ENCODE assay signal across 8 cellular contexts in genomic region chr19:10332158-10332964, GRCh38. TPM values are rescaled to one million over a fixed set of nuclear protein-coding genes. Genes with fewer than 3 reads are reported as not detected.
DNase-seq lines count a peak whose midpoint lies in the region; ATAC-seq lines count a peak whose summit lies in the region.

No MANE protein-coding gene starts in this region.

- H3K4me1 Mint-ChIP-seq in T-helper 1 cell treated with Interleukin-12 subunit alpha and Interleukin-12 subunit beta and Interleukin-4 antibody, amounts not matched to agents 30 μg/mL and 1 μg/mL, for 36 hours (ENCODE audit: low read depth), result peaks cover 17% of the 10 kb centered on the region
- H3K4me1 Mint-ChIP-seq in activated T-helper 1 cell treated with anti-CD3 and anti-CD28 coated beads, Interleukin-12 subunit alpha, Interleukin-12 subunit beta, Interleukin-2, Interleukin-4 antibody, amounts not matched to agents 30 ng/mL and 10 ng/mL and 1 ng/mL, durations not matched to agents 14 hours and 24 hours and 36 hours (ENCODE audit: low read depth), result peaks cover 11% of the 10 kb centered on the region

- H3K9me3 Mint-ChIP-seq in T-helper 1 cell treated with Interleukin-12 subunit alpha and Interleukin-12 subunit beta and Interleukin-4 antibody, amounts not matched to agents 30 μg/mL and 1 μg/mL, for 36 hours, result no peaks in the 10 kb centered on the region
- H3K9me3 Mint-ChIP-seq in activated T-helper 1 cell treated with anti-CD3 and anti-CD28 coated beads, Interleukin-12 subunit alpha, Interleukin-12 subunit beta, Interleukin-2, Interleukin-4 antibody, amounts not matched to agents 30 ng/mL and 10 ng/mL and 1 ng/mL, durations not matched to agents 14 hours and 24 hours and 36 hours, result no peaks in the 10 kb centered on the region

- no peaks in the 10 kb centered on the region for H3K4me1 ChIP-seq in iPS-20b (ENCODE audit: insufficient read depth, low read length)

- intact Hi-C loops in activated T-helper 1 cell treated with anti-CD3 and anti-CD28 coated beads, Interleukin-12 subunit alpha, Interleukin-12 subunit beta, Interleukin-2, Interleukin-4 antibody, amounts not matched to agents 30 ng/mL and 10 ng/mL and 1 ng/mL, durations not matched to agents 14 hours and 24 hours and 36 hours (cut with micrococcal nuclease), result loop anchor here (2.0 to 10.0 kb wide), 3 partner anchors 228 to 362 kb away; partner anchors contain the start of gene ILF3

- H3K4me3 ChIP-seq in iPS-20b (ENCODE audit: low read length), result peak overlapping the region; percentile 98

- H3K36me3 Mint-ChIP-seq in T-helper 1 cell treated with Interleukin-12 subunit alpha and Interleukin-12 subunit beta and Interleukin-4 antibody, amounts not matched to agents 30 μg/mL and 1 μg/mL, for 36 hours (ENCODE audit: low read depth), result peaks cover 24% of the 10 kb centered on the region
- peaks cover 24% of the 10 kb centered on the region for H3K36me3 Mint-ChIP-seq in activated T-helper 1 cell treated with anti-CD3 and anti-CD28 coated beads, Interleukin-12 subunit alpha, Interleukin-12 subunit beta, Interleukin-2, Interleukin-4 antibody, amounts not matched to agents 30 ng/mL and 10 ng/mL and 1 ng/mL, durations not matched to agents 14 hours and 24 hours and 36 hours (ENCODE audit: low read depth)

- H3K9ac ChIP-seq in iPS-20b (ENCODE audit: low read depth, low read length), result peak overlapping the region; percentile 95; the same call in 1 of the 2 replicates

- DNase-seq in T-helper 1 cell, result no peak
- DNase-seq in activated T-helper 1 cell treated with anti-CD3 and anti-CD28 coated beads, Interleukin-12 subunit alpha, Interleukin-12 subunit beta, Interleukin-2, Interleukin-4 antibody, amounts not matched to agents 30 ng/mL and 10 ng/mL and 1 ng/mL, durations not matched to agents 14 hours and 24 hours and 36 hours (ENCODE audit: low spot score), result no peak
- no peak for DNase-seq in substantia nigra (lab: John Stamatoyannopoulos, UW)
- DNase-seq in stimulated activated naive CD4-positive, alpha-beta T cell treated with Interleukin-2 at 50 U/mL for 16 hours (lab: John Stamatoyannopoulos, UW), result no peak
- no peak for DNase-seq in central memory CD4-positive, alpha-beta T cell

- ATAC-seq in HG02798 (IDR thresholded peaks at IDR 0.05; ENCODE audit: poor library complexity, unreplicated experiment), result no peak

- no peaks in the 10 kb centered on the region for H3K27me3 Mint-ChIP-seq in T-helper 1 cell treated with Interleukin-12 subunit alpha and Interleukin-12 subunit beta and Interleukin-4 antibody, amounts not matched to agents 30 μg/mL and 1 μg/mL, for 36 hours (ENCODE audit: low read depth)
- H3K27me3 Mint-ChIP-seq in activated T-helper 1 cell treated with anti-CD3 and anti-CD28 coated beads, Interleukin-12 subunit alpha, Interleukin-12 subunit beta, Interleukin-2, Interleukin-4 antibody, amounts not matched to agents 30 ng/mL and 10 ng/mL and 1 ng/mL, durations not matched to agents 14 hours and 24 hours and 36 hours (ENCODE audit: insufficient read depth), result no peaks in the 10 kb centered on the region

- H3K9me3 ChIP-seq in iPS-20b (ENCODE audit: insufficient read depth, low read depth, low read length), result no peaks in the 10 kb centered on the region

- peaks cover 41% of the 10 kb centered on the region for H3K36me3 ChIP-seq in iPS-20b (ENCODE audit: insufficient read depth, low read depth, low read length)

- H3K27me3 ChIP-seq in iPS-20b (ENCODE audit: insufficient read depth, low read length), result peaks cover 8% of the 10 kb centered on the region

- no peak overlapping the region for H3K27ac ChIP-seq in iPS-20b (ENCODE audit: low read length)
- peak overlapping the region; percentile 94 for H3K27ac ChIP-seq in substantia nigra (ENCODE audit: low read depth, low read length, poor library complexity, severe bottlenecking)

- peak overlapping the region; percentile 95 for H3K27ac Mint-ChIP-seq in T-helper 1 cell treated with Interleukin-12 subunit alpha and Interleukin-12 subunit beta and Interleukin-4 antibody, amounts not matched to agents 30 μg/mL and 1 μg/mL, for 36 hours
- H3K27ac Mint-ChIP-seq in activated T-helper 1 cell treated with anti-CD3 and anti-CD28 coated beads, Interleukin-12 subunit alpha, Interleukin-12 subunit beta, Interleukin-2, Interleukin-4 antibody, amounts not matched to agents 30 ng/mL and 10 ng/mL and 1 ng/mL, durations not matched to agents 14 hours and 24 hours and 36 hours, result peak overlapping the region; percentile 95

- peak overlapping the region; percentile 94 for H3K4me3 Mint-ChIP-seq in T-helper 1 cell treated with Interleukin-12 subunit alpha and Interleukin-12 subunit beta and Interleukin-4 antibody, amounts not matched to agents 30 μg/mL and 1 μg/mL, for 36 hours
- peak overlapping the region; percentile 90 for H3K4me3 Mint-ChIP-seq in activated T-helper 1 cell treated with anti-CD3 and anti-CD28 coated beads, Interleukin-12 subunit alpha, Interleukin-12 subunit beta, Interleukin-2, Interleukin-4 antibody, amounts not matched to agents 30 ng/mL and 10 ng/mL and 1 ng/mL, durations not matched to agents 14 hours and 24 hours and 36 hours

RNA-seq across cellular contexts. Expression of gene RAVER1, which starts 1.0 kb away (rescaled TPM):
- 92.5 and 92.8 TPM in 2 replicates for total RNA-seq in activated T-helper 1 cell treated with anti-CD3 and anti-CD28 coated beads, Interleukin-12 subunit alpha, Interleukin-12 subunit beta, Interleukin-2, Interleukin-4 antibody, amounts not matched to agents 30 ng/mL and 10 ng/mL and 1 ng/mL, durations not matched to agents 14 hours and 24 hours and 36 hours

RNA-seq across cellular contexts. Expression of gene ICAM3, which starts 7.1 kb away (rescaled TPM):
- 107 and 114 TPM in 2 replicates for total RNA-seq in activated T-helper 1 cell treated with anti-CD3 and anti-CD28 coated beads, Interleukin-12 subunit alpha, Interleukin-12 subunit beta, Interleukin-2, Interleukin-4 antibody, amounts not matched to agents 30 ng/mL and 10 ng/mL and 1 ng/mL, durations not matched to agents 14 hours and 24 hours and 36 hours

RNA-seq across cellular contexts. Expression of gene FDX2, which starts 16.5 kb away (rescaled TPM):
- 21.6 and 24.4 TPM in 2 replicates for total RNA-seq in activated T-helper 1 cell treated with anti-CD3 and anti-CD28 coated beads, Interleukin-12 subunit alpha, Interleukin-12 subunit beta, Interleukin-2, Interleukin-4 antibody, amounts not matched to agents 30 ng/mL and 10 ng/mL and 1 ng/mL, durations not matched to agents 14 hours and 24 hours and 36 hours

RNA-seq across cellular contexts. Expression of gene ZGLP1, which starts 22.7 kb away (rescaled TPM):
- 3.5 and 4.2 TPM in 2 replicates for total RNA-seq in activated T-helper 1 cell treated with anti-CD3 and anti-CD28 coated beads, Interleukin-12 subunit alpha, Interleukin-12 subunit beta, Interleukin-2, Interleukin-4 antibody, amounts not matched to agents 30 ng/mL and 10 ng/mL and 1 ng/mL, durations not matched to agents 14 hours and 24 hours and 36 hours

RNA-seq across cellular contexts. Expression of gene ICAM5, which starts 42.6 kb away (rescaled TPM):
- total RNA-seq in activated T-helper 1 cell treated with anti-CD3 and anti-CD28 coated beads, Interleukin-12 subunit alpha, Interleukin-12 subunit beta, Interleukin-2, Interleukin-4 antibody, amounts not matched to agents 30 ng/mL and 10 ng/mL and 1 ng/mL, durations not matched to agents 14 hours and 24 hours and 36 hours, result 1.9 TPM in 2 replicates
